Comparison of ENCODE assay signal across 14 cellular contexts in genomic region chr14:93329965-93330608, GRCh38. TPM values are rescaled to one million over a fixed set of nuclear protein-coding genes. Genes with fewer than 3 reads are reported as not detected.
A peak's percentile ranks its signal among the peaks of the same experiment; 100 is the strongest.
DNase-seq lines count a peak whose midpoint lies in the region; ATAC-seq, FAIRE-seq and TF ChIP-seq lines count a peak whose summit lies in the region.
"Had no signal": no experiment of that assay in that cellular context is flagged by ENCODE, and none has a peak within 500 bp of the region (broad histone marks: within the 10 kb centered on the region; RNA-seq: fewer than 3 reads in every experiment).

No MANE protein-coding gene starts in this region.

- H3K27ac ChIP-seq in keratinocyte (ENCODE audit: control insufficient read depth, insufficient read depth, low read length), result peak overlapping the region; percentile 78
- no peak overlapping the region for H3K27ac ChIP-seq in psoas muscle

- intact Hi-C loops in psoas muscle (cut with DNase I), result loop anchor here (10.0 kb wide), 2 partner anchors 125 to 215 kb away; partner anchors contain the start of genes GON7 (in 1 of the 2), ITPK1 (in 1 of the 2) and UBR7 (in 1 of the 2)

- H3K4me2 ChIP-seq in keratinocyte (ENCODE audit: control insufficient read depth, extremely low read depth, insufficient read depth, low read depth, low read length), result peak overlapping the region; percentile 78

- H3K9me1 ChIP-seq in keratinocyte (ENCODE audit: control insufficient read depth, extremely low read depth, insufficient read depth, low read length), result no peaks in the 10 kb centered on the region

- no peak for ATAC-seq in psoas muscle
- no peak for ATAC-seq in omental fat pad (ENCODE audit: low FRiP score)
- ATAC-seq in GM21723 (IDR thresholded peaks at IDR 0.05; ENCODE audit: unreplicated experiment), result no peak
- ATAC-seq in GM18511 (IDR thresholded peaks at IDR 0.05; ENCODE audit: unreplicated experiment), result no peak
- ATAC-seq: Right ventricle myocardium inferior, sciatic nerve had no signal

- H3K27me3 ChIP-seq in keratinocyte (ENCODE audit: control insufficient read depth, extremely low read depth, insufficient read depth, low read length) (no peaks in the 10 kb centered on the region), psoas muscle (ENCODE audit: insufficient read depth in 3 of 3, low read length in 2 of 3) (no peaks in the 10 kb centered on the region)

- DNase-seq in GM18507 (ENCODE audit: extremely low spot score, insufficient read length, low read depth), result no peak
- DNase-seq in RCC 7860 (ENCODE audit: low spot score), result peak; percentile 50
- no peak for DNase-seq in keratinocyte (ENCODE audit: low read depth, low spot score)
- DNase-seq in psoas muscle, result no peak
- no peak for DNase-seq in D721Med (ENCODE audit: insufficient read length, low spot score)
- no peak for DNase-seq in omental fat pad (ENCODE audit: low spot score)

- H3K36me3 ChIP-seq in keratinocyte (ENCODE audit: control insufficient read depth in 2 of 2, extremely low read depth in 1 of 2, insufficient read depth in 2 of 2, low read length in 2 of 2) (peaks cover 0 to 5% of the 10 kb centered on the region in 2 experiments), psoas muscle (ENCODE audit: insufficient read depth in 1 of 2, low read depth in 1 of 2) (peaks cover 0 to 5% of the 10 kb centered on the region in 2 donors)

- FAIRE-seq in GM18507 (lab: Jason Lieb, UNC) (peak; percentile 59), RCC 7860 (lab: Jason Lieb, UNC) (peak; percentile 80), keratinocyte (lab: Jason Lieb, UNC) (peak; percentile 57), D721Med (lab: Jason Lieb, UNC) (no peak)
- FAIRE-seq: frontal cortex had no signal

- H3K4me3 ChIP-seq in keratinocyte (ENCODE audit: control insufficient read depth in 2 of 3, extremely low read depth in 1 of 3, insufficient read depth in 2 of 3, low read depth in 1 of 3, low read length in 3 of 3) (peak overlapping the region in 2 of 3 experiments; percentile 22 to 95), psoas muscle (peak overlapping the region; percentile 95)

- peaks cover 81% of the 10 kb centered on the region for H3K79me2 ChIP-seq in keratinocyte (ENCODE audit: control insufficient read depth, insufficient read depth, low read length)

- TF ChIP-seq CTCF in keratinocyte (optimal IDR thresholded peaks at IDR 0.05 in 1 of 3, IDR thresholded peaks at IDR 0.05 in 1 of 3, conservative IDR thresholded peaks at IDR 0.05 in 1 of 3; ENCODE audit: extremely low read depth in 1 of 3, insufficient read depth in 2 of 3, low read length in 3 of 3) (no peak), psoas muscle (IDR thresholded peaks at IDR 0.05) (no peak), D721Med (IDR thresholded peaks at IDR 0.05; ENCODE audit: insufficient read depth, missing control alignments) (no peak), omental fat pad (IDR thresholded peaks at IDR 0.05) (no peak)

- H2AFZ ChIP-seq in keratinocyte (ENCODE audit: control insufficient read depth, low read length), result no peak overlapping the region

- WGBS in psoas muscle, 3 donors, result 70 to 77% (median 73%) methylated on average over 5 of the region's 5 CpGs

- H3K9ac ChIP-seq in keratinocyte (ENCODE audit: control insufficient read depth, extremely low read depth, insufficient read depth, low read length), result peak overlapping the region; percentile 84

- no peaks in the 10 kb centered on the region for H3K9me3 ChIP-seq in keratinocyte (ENCODE audit: control insufficient read depth, low read depth, low read length)
- H3K9me3 ChIP-seq in psoas muscle, result no peaks in the 10 kb centered on the region

- H3K4me1 ChIP-seq in keratinocyte (ENCODE audit: control insufficient read depth, extremely low read depth, insufficient read depth, low read length) (peaks cover 24% of the 10 kb centered on the region), psoas muscle (peaks cover 38% of the 10 kb centered on the region)

- dilution Hi-C loops in keratinocyte (cut with MboI; ENCODE audit: extremely low pct_ligation_motif_present, low sequenced_read_pairs), result no loop called here

- H4K20me1 ChIP-seq in keratinocyte (ENCODE audit: control insufficient read depth, extremely low read depth, insufficient read depth, low read length), result peaks cover 4% of the 10 kb centered on the region

RNA-seq across cellular contexts. Expression of gene BTBD7, which starts 2.7 kb away (rescaled TPM):
- 23.2 to 35.1 TPM (median 25.1 TPM) in 3 replicates for polyA plus RNA-seq in keratinocyte
- 22.6 TPM for polyA plus RNA-seq in keratinocyte (2011; ENCODE audit: low read depth)
- 18.0 and 24.8 TPM in 2 replicates for polyA plus RNA-seq in keratinocyte (2011; cell fraction: cytosol; rRNA removed)
- 40.3 and 41.2 TPM in 2 replicates for polyA plus RNA-seq in keratinocyte (2011; cell fraction: nucleus; rRNA removed)
- 12.6 and 24.7 TPM in 2 replicates for polyA plus RNA-seq in keratinocyte (2012; ENCODE audit: low replicate concordance)
- polyA minus RNA-seq in keratinocyte, result 46.3 to 48.7 TPM (median 48.6 TPM) in 3 replicates
- 34.3 TPM for polyA minus RNA-seq in keratinocyte (2011; cell fraction: cytosol; rRNA and poly(A)+ RNA removed)
- polyA minus RNA-seq in keratinocyte (2011; cell fraction: nucleus; rRNA and poly(A)+ RNA removed), result 45.7 and 81.9 TPM in 2 replicates
- 10 to 100 TPM; 18.9 to 24.9 (median 22.6) TPM for total RNA-seq in psoas muscle
- 10 to 100 TPM in 1 of 3 donors, 1 to 10 TPM in 2; 6.0 to 13.3 (median 6.9) TPM for polyA plus RNA-seq in psoas muscle
- total RNA-seq in omental fat pad, result 10 to 100 TPM; 20.5 to 34.0 (median 25.7) TPM

RNA-seq across cellular contexts. Expression of gene COX8C, which starts 16.9 kb away (rescaled TPM):
- polyA plus RNA-seq in keratinocyte (not detected in 3 replicates), psoas muscle (under 1 TPM in 1 of 3 donors, not detected in 2; 0.35 TPM)
- not detected for polyA plus RNA-seq in keratinocyte (2011; ENCODE audit: low read depth)
- polyA plus RNA-seq in keratinocyte (2011; cell fraction: cytosol; rRNA removed), result not detected in 2 replicates
- polyA plus RNA-seq in keratinocyte (2011; cell fraction: nucleus; rRNA removed), result not detected in 2 replicates
- not detected in 2 replicates for polyA plus RNA-seq in keratinocyte (2012; ENCODE audit: low replicate concordance)
- polyA minus RNA-seq in keratinocyte, result not detected in 3 replicates
- polyA minus RNA-seq in keratinocyte (2011; cell fraction: cytosol; rRNA and poly(A)+ RNA removed), result not detected
- not detected in 2 replicates for polyA minus RNA-seq in keratinocyte (2011; cell fraction: nucleus; rRNA and poly(A)+ RNA removed)
- total RNA-seq in psoas muscle (under 1 TPM in 1 of 4 donors, not detected in 3; 0.54 TPM), omental fat pad (not detected)
- total RNA-seq: activated T-helper 1 cell treated with anti-CD3 and anti-CD28 coated beads, Interleukin-12 subunit alpha, Interleukin-12 subunit beta, Interleukin-2, Interleukin-4 antibody, amounts not matched to agents 30 ng/mL and 10 ng/mL and 1 ng/mL, durations not matched to agents 14 hours and 24 hours and 36 hours; Daoy; frontal cortex; lung microvascular endothelial cell; sciatic nerve had no signal
